1 cellular context compared by ENCODE assay signal in the genomic region with DNA sequence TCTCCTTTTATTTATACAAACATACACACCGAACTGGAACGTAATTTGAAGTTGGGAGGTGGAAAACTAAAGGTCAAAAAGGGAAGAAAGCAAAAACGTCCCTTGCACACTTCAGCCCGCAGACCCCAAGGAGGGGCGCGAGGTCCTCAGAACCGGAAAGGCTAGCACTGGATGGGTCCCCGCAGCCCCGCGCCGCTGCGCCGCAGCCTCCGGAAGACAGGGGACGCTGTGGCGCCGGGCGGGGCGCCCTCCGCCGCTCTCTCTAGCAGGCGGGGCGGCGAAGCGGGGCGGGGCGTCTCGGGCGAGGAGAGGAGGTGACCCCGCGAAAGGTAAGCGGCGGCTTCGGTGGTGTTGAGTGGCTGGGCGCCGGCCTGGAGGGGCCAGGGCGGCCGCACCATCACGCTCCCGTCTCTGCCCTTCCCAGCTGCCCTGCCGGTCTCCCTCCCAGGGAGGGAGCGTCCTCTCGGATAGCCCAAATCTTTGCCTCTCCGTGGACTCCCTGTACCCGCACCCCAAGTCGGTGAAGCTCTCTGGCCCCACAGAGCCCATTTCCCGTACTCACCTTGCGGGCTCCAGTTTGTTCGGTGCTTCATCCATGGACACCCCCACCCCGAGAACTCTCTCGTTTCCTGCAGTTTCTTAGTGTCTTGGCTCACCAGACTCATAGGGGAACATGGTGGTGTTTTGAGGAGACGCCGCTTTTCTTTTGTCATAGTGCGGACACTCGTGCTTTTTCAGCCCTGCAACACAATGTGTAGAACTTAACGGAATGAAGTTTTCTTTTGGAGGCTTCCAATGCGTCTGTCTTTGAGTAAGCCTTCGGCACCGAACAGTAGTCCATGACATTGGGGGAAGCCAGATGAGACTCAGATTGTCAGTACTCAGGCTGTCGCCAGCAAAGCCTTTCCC.
TF ChIP-seq lines count a peak whose summit lies in the region.

A gene with protein sequence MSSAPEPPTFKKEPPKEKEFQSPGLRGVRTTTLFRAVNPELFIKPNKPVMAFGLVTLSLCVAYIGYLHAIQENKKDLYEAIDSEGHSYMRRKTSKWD (plus strand): TSS at position 285 of the 909 bp plus-strand sequence. CDS start 14,444 bp downstream, outside the sequence.

TF ChIP-seq in HepG2, 621 proteins besides CTCF, POLR2A, EP300 and RAD21 (continued from another document and continues in another):
- peak; percentile 86 for TF ChIP-seq ZNF687 (CRISPR knock-in tag; IDR thresholded peaks at IDR 0.05)
- TF ChIP-seq ZNF616 (CRISPR knock-in tag; IDR thresholded peaks at IDR 0.05; ENCODE audit: low read depth) = no peak
- peak; percentile 96 for TF ChIP-seq KMT2A (CRISPR knock-in tag; IDR thresholded peaks at IDR 0.05)
- TF ChIP-seq, protein P1, sequence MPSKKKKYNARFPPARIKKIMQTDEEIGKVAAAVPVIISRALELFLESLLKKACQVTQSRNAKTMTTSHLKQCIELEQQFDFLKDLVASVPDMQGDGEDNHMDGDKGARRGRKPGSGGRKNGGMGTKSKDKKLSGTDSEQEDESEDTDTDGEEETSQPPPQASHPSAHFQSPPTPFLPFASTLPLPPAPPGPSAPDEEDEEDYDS (CRISPR knock-in tag; IDR thresholded peaks at IDR 0.05) = peak; percentile 43; the same call in 1 of the 2 replicates
- no peak for TF ChIP-seq CSRNP2 (CRISPR knock-in tag; conservative IDR thresholded peaks at IDR 0.05; ENCODE audit: low read depth)
- TF ChIP-seq MTF2 (CRISPR knock-in tag; IDR thresholded peaks at IDR 0.05; ENCODE audit: borderline replicate concordance) = peak; percentile 98
- no peak for TF ChIP-seq RORA (CRISPR knock-in tag; IDR thresholded peaks at IDR 0.05)
- no peak for TF ChIP-seq RFX3 (CRISPR knock-in tag; IDR thresholded peaks at IDR 0.05)
- TF ChIP-seq, protein P2, sequence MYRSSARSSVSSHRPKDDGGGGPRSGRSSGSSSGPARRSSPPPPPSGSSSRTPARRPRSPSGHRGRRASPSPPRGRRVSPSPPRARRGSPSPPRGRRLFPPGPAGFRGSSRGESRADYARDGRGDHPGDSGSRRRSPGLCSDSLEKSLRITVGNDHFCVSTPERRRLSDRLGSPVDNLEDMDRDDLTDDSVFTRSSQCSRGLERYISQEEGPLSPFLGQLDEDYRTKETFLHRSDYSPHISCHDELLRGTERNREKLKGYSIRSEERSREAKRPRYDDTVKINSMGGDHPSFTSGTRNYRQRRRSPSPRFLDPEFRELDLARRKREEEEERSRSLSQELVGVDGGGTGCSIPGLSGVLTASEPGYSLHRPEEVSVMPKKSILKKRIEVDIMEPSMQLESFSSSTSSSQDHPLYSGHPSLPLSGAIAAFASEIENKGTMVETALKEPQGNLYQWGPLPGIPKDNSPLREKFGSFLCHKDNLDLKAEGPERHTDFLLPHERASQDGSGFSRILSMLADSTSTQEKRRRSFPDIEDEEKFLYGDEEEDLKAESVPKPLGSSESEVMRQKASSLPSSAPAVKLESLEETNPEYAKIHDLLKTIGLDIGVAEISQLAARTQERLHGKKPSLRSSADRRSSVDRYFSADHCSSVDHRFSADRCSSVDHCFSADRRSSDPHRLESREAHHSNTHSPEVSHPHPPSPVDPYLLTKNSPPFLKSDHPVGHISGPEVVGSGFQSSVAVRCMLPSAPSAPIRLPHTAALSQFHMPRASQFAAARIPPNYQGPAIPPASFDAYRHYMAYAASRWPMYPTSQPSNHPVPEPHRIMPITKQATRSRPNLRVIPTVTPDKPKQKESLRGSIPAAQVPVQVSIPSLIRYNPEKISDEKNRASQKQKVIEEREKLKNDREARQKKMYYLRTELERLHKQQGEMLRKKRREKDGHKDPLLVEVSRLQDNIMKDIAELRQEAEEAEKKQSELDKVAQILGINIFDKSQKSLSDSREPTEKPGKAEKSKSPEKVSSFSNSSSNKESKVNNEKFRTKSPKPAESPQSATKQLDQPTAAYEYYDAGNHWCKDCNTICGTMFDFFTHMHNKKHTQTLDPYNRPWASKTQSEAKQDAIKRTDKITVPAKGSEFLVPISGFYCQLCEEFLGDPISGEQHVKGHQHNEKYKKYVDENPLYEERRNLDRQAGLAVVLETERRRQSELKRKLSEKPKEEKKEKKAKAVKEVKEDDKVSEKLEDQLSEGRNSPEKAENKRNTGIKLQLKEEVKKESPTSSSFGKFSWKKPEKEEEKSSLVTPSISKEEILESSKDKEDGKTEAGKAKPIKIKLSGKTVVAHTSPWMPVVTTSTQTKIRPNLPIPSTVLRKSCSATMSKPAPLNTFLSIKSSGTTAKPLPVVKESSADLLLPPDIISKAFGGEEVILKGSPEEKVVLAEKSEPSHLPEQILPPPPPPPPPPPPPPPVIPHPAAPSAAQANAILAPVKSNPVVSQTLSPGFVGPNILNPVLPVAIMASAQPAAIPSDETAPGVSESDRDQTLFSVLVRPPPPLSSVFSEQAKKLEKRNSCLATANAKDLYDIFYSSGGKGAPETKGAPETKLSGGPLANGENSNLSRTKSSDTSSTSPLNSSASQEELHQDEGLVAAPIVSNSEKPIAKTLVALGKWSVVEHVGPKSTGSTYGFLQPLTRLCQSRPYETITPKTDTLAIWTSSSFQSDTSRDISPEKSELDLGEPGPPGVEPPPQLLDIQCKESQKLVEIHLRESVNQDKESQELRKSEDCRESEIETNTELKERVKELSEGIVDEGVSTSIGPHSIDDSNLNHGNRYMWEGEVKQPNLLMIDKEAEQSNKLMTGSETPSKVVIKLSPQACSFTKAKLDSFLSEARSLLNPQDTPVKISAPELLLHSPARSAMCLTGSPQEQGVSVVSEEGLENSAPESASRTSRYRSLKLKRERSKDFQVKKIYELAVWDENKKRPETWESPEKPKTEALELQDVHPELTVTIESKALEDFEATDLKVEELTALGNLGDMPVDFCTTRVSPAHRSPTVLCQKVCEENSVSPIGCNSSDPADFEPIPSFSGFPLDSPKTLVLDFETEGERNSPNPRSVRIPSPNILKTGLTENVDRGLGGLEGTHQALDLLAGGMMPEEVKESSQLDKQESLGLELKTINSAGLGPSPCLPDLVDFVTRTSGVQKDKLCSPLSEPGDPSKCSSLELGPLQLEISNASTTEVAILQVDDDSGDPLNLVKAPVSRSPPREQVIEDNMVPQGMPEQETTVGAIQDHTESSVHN (CRISPR knock-in tag; IDR thresholded peaks at IDR 0.05) = no peak
- no peak for TF ChIP-seq ZNF878 (CRISPR knock-in tag; IDR thresholded peaks at IDR 0.05)
- peak; percentile 83 for TF ChIP-seq ZFP90 (CRISPR knock-in tag; IDR thresholded peaks at IDR 0.05; ENCODE audit: borderline replicate concordance)
- peak; percentile 87; the same call in 1 of the 2 replicates for TF ChIP-seq CAMTA2 (CRISPR knock-in tag; IDR thresholded peaks at IDR 0.05; ENCODE audit: borderline replicate concordance)
- TF ChIP-seq, protein P3, sequence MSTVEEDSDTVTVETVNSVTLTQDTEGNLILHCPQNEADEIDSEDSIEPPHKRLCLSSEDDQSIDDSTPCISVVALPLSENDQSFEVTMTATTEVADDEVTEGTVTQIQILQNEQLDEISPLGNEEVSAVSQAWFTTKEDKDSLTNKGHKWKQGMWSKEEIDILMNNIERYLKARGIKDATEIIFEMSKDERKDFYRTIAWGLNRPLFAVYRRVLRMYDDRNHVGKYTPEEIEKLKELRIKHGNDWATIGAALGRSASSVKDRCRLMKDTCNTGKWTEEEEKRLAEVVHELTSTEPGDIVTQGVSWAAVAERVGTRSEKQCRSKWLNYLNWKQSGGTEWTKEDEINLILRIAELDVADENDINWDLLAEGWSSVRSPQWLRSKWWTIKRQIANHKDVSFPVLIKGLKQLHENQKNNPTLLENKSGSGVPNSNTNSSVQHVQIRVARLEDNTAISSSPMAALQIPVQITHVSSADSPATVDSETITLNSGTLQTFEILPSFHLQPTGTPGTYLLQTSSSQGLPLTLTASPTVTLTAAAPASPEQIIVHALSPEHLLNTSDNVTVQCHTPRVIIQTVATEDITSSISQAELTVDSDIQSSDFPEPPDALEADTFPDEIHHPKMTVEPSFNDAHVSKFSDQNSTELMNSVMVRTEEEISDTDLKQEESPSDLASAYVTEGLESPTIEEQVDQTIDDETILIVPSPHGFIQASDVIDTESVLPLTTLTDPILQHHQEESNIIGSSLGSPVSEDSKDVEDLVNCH (CRISPR knock-in tag; IDR thresholded peaks at IDR 0.05) = no peak
- no peak for TF ChIP-seq NPAS2 (CRISPR knock-in tag; IDR thresholded peaks at IDR 0.05; ENCODE audit: borderline replicate concordance)
- 0 out of 2 replicates have a peak, but pooled peaks have one; percentile 33 for TF ChIP-seq PPARG (CRISPR knock-in tag; conservative IDR thresholded peaks at IDR 0.05)
- TF ChIP-seq BORCS8-MEF2B (CRISPR knock-in tag; IDR thresholded peaks at IDR 0.05) = no peak
- TF ChIP-seq UBTF (CRISPR knock-in tag; IDR thresholded peaks at IDR 0.05) = peak; percentile 50; the same call in 1 of the 2 replicates
- TF ChIP-seq ZNF674 (CRISPR knock-in tag; IDR thresholded peaks at IDR 0.05; ENCODE audit: low read depth) = no peak
- peak; percentile 72; the same call in 1 of the 2 replicates for TF ChIP-seq ZNF205 (CRISPR knock-in tag; IDR thresholded peaks at IDR 0.05)
- TF ChIP-seq ZNF138 (CRISPR knock-in tag; IDR thresholded peaks at IDR 0.05; ENCODE audit: low read depth) = peak; percentile 80
- TF ChIP-seq ZNF883 (CRISPR knock-in tag; IDR thresholded peaks at IDR 0.05; ENCODE audit: not compliant biosample characterization) = peak; percentile 75
- TF ChIP-seq ARHGAP35 (CRISPR knock-in tag; IDR thresholded peaks at IDR 0.05; ENCODE audit: borderline replicate concordance) = peak; percentile 47; the same call in 1 of the 2 replicates
- no peak for TF ChIP-seq ZNF10 (CRISPR knock-in tag; IDR thresholded peaks at IDR 0.05; ENCODE audit: borderline replicate concordance, low read depth)
- TF ChIP-seq ZNF451 (CRISPR knock-in tag; IDR thresholded peaks at IDR 0.05) = peak; percentile 66; the same call in 1 of the 2 replicates
- TF ChIP-seq ZNF251 (CRISPR knock-in tag; IDR thresholded peaks at IDR 0.05) = no peak
- peak; percentile 90 for TF ChIP-seq RBFOX2 (IDR thresholded peaks at IDR 0.05; ENCODE audit: low read depth, low read length)
- TF ChIP-seq NFYC (CRISPR knock-in tag; IDR thresholded peaks at IDR 0.05) = no peak
- 0 out of 2 replicates have a peak, but pooled peaks have one; percentile 34 for TF ChIP-seq ZNF780A (CRISPR knock-in tag; IDR thresholded peaks at IDR 0.05)
- peak; percentile 69; the same call in 1 of the 2 replicates for TF ChIP-seq ZNF441 (CRISPR knock-in tag; IDR thresholded peaks at IDR 0.05; ENCODE audit: borderline replicate concordance)
- peak; percentile 99 for TF ChIP-seq KLF12 (CRISPR knock-in tag; IDR thresholded peaks at IDR 0.05; ENCODE audit: borderline replicate concordance)
- 0 out of 2 replicates have a peak, but pooled peaks have one; percentile 77 for TF ChIP-seq ZNF513 (CRISPR knock-in tag; conservative IDR thresholded peaks at IDR 0.05)
